Comparison of ENCODE assay signal across 24 cellular contexts in the genomic region with DNA sequence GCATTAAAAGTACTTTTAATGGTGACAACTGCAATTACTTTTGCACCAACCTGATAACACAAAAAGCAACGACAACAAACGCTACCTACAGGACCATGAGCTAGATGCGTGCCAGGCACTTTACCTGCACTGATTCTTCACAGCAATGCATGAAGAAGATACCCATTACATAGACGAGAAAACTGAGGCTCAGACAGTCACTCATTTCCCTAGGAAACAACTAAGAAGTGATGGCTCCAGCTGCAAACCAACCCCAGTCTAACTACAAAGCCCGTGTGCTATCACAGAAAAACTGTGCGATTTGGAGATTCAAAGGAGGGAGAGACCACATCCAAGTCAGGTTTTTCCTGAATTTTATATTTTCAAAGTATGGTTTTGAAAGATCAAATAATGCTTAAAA.
DNase-seq lines count a peak whose midpoint lies in the region; ATAC-seq, FAIRE-seq and TF ChIP-seq lines count a peak whose summit lies in the region.
"Had no signal": no experiment of that assay in that cellular context is flagged by ENCODE, and none has a peak within 500 bp of the region (broad histone marks: within the 10 kb centered on the region; RNA-seq: fewer than 3 reads in every experiment).

No MANE protein-coding gene starts in this region.

- H3K4me2 ChIP-seq in BLaER1 (peak overlapping the region; percentile 84), K562 (ENCODE audit: insufficient read depth, low read length) (no peak overlapping the region)
- H3K4me2 ChIP-seq: A549 had no signal

- H3K27ac Mint-ChIP-seq in IgD-negative memory B cell (peak overlapping the region in 2 of 3 donors; percentile 26 to 82), progenitor cell of endocrine pancreas (no peak overlapping the region)
- H3K27ac Mint-ChIP-seq in stimulated activated memory B cell treated with anti-CD40 and anti-IgM and Interleukin-4, amounts not matched to agents 10 μg/mL and 1 μg/mL and 100 μg/mL, for 72 hours = peak overlapping the region; percentile 88
- H3K27ac Mint-ChIP-seq: CD8-positive, alpha-beta T cell had no signal

- H3K9me3 Mint-ChIP-seq in IgD-negative memory B cell (peaks cover 0 to 5% (median 2%) of the 10 kb centered on the region in 3 donors), progenitor cell of endocrine pancreas (ENCODE audit: low read depth) (no peaks in the 10 kb centered on the region)
- peaks cover 3% of the 10 kb centered on the region for H3K9me3 Mint-ChIP-seq in stimulated activated memory B cell treated with anti-CD40 and anti-IgM and Interleukin-4, amounts not matched to agents 10 μg/mL and 1 μg/mL and 100 μg/mL, for 72 hours
- H3K9me3 Mint-ChIP-seq: CD8-positive, alpha-beta T cell had no signal

- TF ChIP-seq CTCF in K562 (IDR thresholded peaks at IDR 0.05 in 2 of 3, conservative IDR thresholded peaks at IDR 0.05 in 1 of 3; ENCODE audit: insufficient read depth in 2 of 3, low read depth in 1 of 3, low read length in 3 of 3) = no peak
- no peak for TF ChIP-seq CTCF in progenitor cell of endocrine pancreas (IDR thresholded peaks at IDR 0.05; ENCODE audit: unreplicated experiment)

- BruUV-seq in K562 (replicated peaks; lab: Mats Ljungman, UMichigan) = no TSS peak

- intact Hi-C loops in K562 (cut with micrococcal nuclease) = no loop called here

- H3K27me3 ChIP-seq in BLaER1 (no peaks in the 10 kb centered on the region), K562 (ENCODE audit: control insufficient read depth in 2 of 2, insufficient read depth in 2 of 2, low read length in 2 of 2) (peaks cover 0 to 10% of the 10 kb centered on the region in 2 experiments; a peak in 2 of 5 replicates)
- H3K27me3 ChIP-seq: BE2C had no signal

- H3K4me1 Mint-ChIP-seq in IgD-negative memory B cell (peaks cover 28 to 43% (median 39%) of the 10 kb centered on the region in 3 donors), progenitor cell of endocrine pancreas (ENCODE audit: low read depth) (peaks cover 2% of the 10 kb centered on the region)
- peaks cover 75% of the 10 kb centered on the region for H3K4me1 Mint-ChIP-seq in stimulated activated memory B cell treated with anti-CD40 and anti-IgM and Interleukin-4, amounts not matched to agents 10 μg/mL and 1 μg/mL and 100 μg/mL, for 72 hours

- H3K27me3 Mint-ChIP-seq in IgD-negative memory B cell (no peaks in the 10 kb centered on the region), progenitor cell of endocrine pancreas (peaks cover 31% of the 10 kb centered on the region)
- H3K27me3 Mint-ChIP-seq in stimulated activated memory B cell treated with anti-CD40 and anti-IgM and Interleukin-4, amounts not matched to agents 10 μg/mL and 1 μg/mL and 100 μg/mL, for 72 hours = no peaks in the 10 kb centered on the region

- DNase-seq in K562 (ENCODE audit: extremely low read depth in 1 of 4, low spot score in 3 of 4) (no peak), NCI-H446 (lab: John Stamatoyannopoulos, UW) (no peak), GM12891 (ENCODE audit: insufficient read length, low spot score) (no peak), progenitor cell of endocrine pancreas (ENCODE audit: low spot score, unreplicated experiment) (no peak)
- DNase-seq: 8988T; ACHN; AML-193; BE2C; Caco-2; CD4-positive, CD25-positive, alpha-beta regulatory T cell; CD8-positive, alpha-beta T cell; DMS153; DND-41; GM23248; H7; HCEC 1CT had no signal

- no peak overlapping the region for H2AFZ ChIP-seq in K562 (ENCODE audit: low read depth, low read length)
- H2AFZ ChIP-seq: GM23248 had no signal

- FAIRE-seq in K562 (lab: Jason Lieb, UNC) (no peak), GM12891 (lab: Jason Lieb, UNC) (no peak)
- FAIRE-seq: A549, G401.6, GM19239, H1 had no signal

- no peaks in the 10 kb centered on the region for H4K20me1 ChIP-seq in BLaER1
- H4K20me1 ChIP-seq in K562 (replicated peaks; ENCODE audit: control insufficient read depth, insufficient read depth, low read length) = peaks cover 8% of the 10 kb centered on the region; the same call in 1 of the 2 replicates

- no peak for TF ChIP-seq RAD21 in K562 (CRISPR knock-in tag; conservative IDR thresholded peaks at IDR 0.05 in 1 of 2, IDR thresholded peaks at IDR 0.05 in 1 of 2)

- H3K9ac ChIP-seq in BLaER1 (no peak overlapping the region), K562 (ENCODE audit: insufficient read depth in 1 of 2, low read depth in 2 of 2, low read length in 2 of 2) (no peak overlapping the region)
- H3K9ac ChIP-seq: GM23248 had no signal

- peaks cover 100% of the 10 kb centered on the region for H3K4me1 ChIP-seq in BLaER1
- H3K4me1 ChIP-seq in K562 (replicated peaks in 1 of 2; ENCODE audit: control insufficient read depth in 2 of 2, insufficient read depth in 2 of 2, low read length in 2 of 2) = no peaks in the 10 kb centered on the region
- H3K4me1 ChIP-seq: A549, Caco-2 had no signal

- POLR2A ChIA-PET in K562 (lab: Yijun Ruan, JAX) = interaction anchor here (1.5 kb wide), 1 partner anchor 9 kb away, joined by 3 read pairs; no protein-coding TSS in a partner anchor

- no peak overlapping the region for H3K27ac ChIP-seq in BLaER1
- H3K27ac ChIP-seq in K562 (ENCODE audit: extremely low read depth, low read depth, low read length) = no peak overlapping the region
- H3K27ac ChIP-seq: A549, C4-2B, GM23248 had no signal

- in situ Hi-C loops in K562 (cut with MboI) = no loop called here

- WGBS in K562 (ENCODE audit: insufficient coverage, low coverage, missing lambda C conversion rate) = 0% methylated on average over 6 of the region's 6 CpGs

- H3K4me3 ChIP-seq in BLaER1 = no peak overlapping the region
- H3K4me3 ChIP-seq in K562 = no peak overlapping the region
- H3K4me3 ChIP-seq: A549, GM23248 had no signal

- H3K36me3 Mint-ChIP-seq in IgD-negative memory B cell (no peaks in the 10 kb centered on the region), progenitor cell of endocrine pancreas (ENCODE audit: insufficient read depth) (no peaks in the 10 kb centered on the region)
- peaks cover 5% of the 10 kb centered on the region for H3K36me3 Mint-ChIP-seq in stimulated activated memory B cell treated with anti-CD40 and anti-IgM and Interleukin-4, amounts not matched to agents 10 μg/mL and 1 μg/mL and 100 μg/mL, for 72 hours
- H3K36me3 Mint-ChIP-seq: CD4-positive, CD25-positive, alpha-beta regulatory T cell; CD8-positive, alpha-beta T cell had no signal

- TF ChIP-seq EP300 in K562 (IDR thresholded peaks at IDR 0.05; ENCODE audit: low read length) = no peak

- TF ChIP-seq POLR2A in K562 (conservative IDR thresholded peaks at IDR 0.05) = no peak
- no peak for TF ChIP-seq POLR2A in GM12891 (IDR thresholded peaks at IDR 0.05; ENCODE audit: low read depth, low read length)

- CTCF ChIA-PET in K562 (lab: Yijun Ruan, JAX; ENCODE audit: low intra/inter-chr PET ratio) = no interaction called here

- H3K36me3 ChIP-seq in BLaER1 = no peaks in the 10 kb centered on the region
- H3K36me3 ChIP-seq in K562 (ENCODE audit: control insufficient read depth, insufficient read depth, low read length) = no peaks in the 10 kb centered on the region
- H3K36me3 ChIP-seq: BE2C had no signal

- H3K4me3 Mint-ChIP-seq in IgD-negative memory B cell (no peak overlapping the region), progenitor cell of endocrine pancreas (ENCODE audit: low read depth) (no peak overlapping the region)
- H3K4me3 Mint-ChIP-seq in stimulated activated memory B cell treated with anti-CD40 and anti-IgM and Interleukin-4, amounts not matched to agents 10 μg/mL and 1 μg/mL and 100 μg/mL, for 72 hours = no peak overlapping the region
- H3K4me3 Mint-ChIP-seq: CD4-positive, CD25-positive, alpha-beta regulatory T cell; CD8-positive, alpha-beta T cell had no signal

- H3K79me2 ChIP-seq in K562 (ENCODE audit: control insufficient read depth, insufficient read depth, low read length) = no peaks in the 10 kb centered on the region

- H3K9me1 ChIP-seq in K562 (ENCODE audit: control insufficient read depth, insufficient read depth, low read length) = no peaks in the 10 kb centered on the region

- H3K9me3 ChIP-seq in BLaER1 (no peaks in the 10 kb centered on the region), K562 (replicated peaks; ENCODE audit: control insufficient read depth, insufficient read depth, low read depth, low read length) (no peaks in the 10 kb centered on the region)
- H3K9me3 ChIP-seq: A549, BE2C, Caco-2 had no signal

- no peak for ATAC-seq in K562
- no peak for ATAC-seq in stimulated activated memory B cell treated with anti-CD40 and anti-IgM and Interleukin-4, amounts not matched to agents 10 μg/mL and 1 μg/mL and 100 μg/mL, for 72 hours
- ATAC-seq: A549; CD8-positive, alpha-beta T cell had no signal

TF ChIP-seq in K562, 482 proteins besides CTCF, POLR2A, EP300 and RAD21:
- TF ChIP-seq ADNP (tag; IDR thresholded peaks at IDR 0.05) (0 out of 2 replicates have a peak, but pooled peaks have one; percentile 27), NONO (IDR thresholded peaks at IDR 0.05; ENCODE audit: low read depth in 2 of 2, low read length in 1 of 2) (no peak), KDM1A (IDR thresholded peaks at IDR 0.05) (0 out of 4 replicates have a peak, but pooled peaks of 1 of the 2 experiments have one; percentile 13), RBM25 (IDR thresholded peaks at IDR 0.05; ENCODE audit: low read depth, low read length, severe bottlenecking) (peak; percentile 57), ETV5 (CRISPR knock-in tag; IDR thresholded peaks at IDR 0.05; ENCODE audit: low read depth) (no peak), HDAC3 (IDR thresholded peaks at IDR 0.05; ENCODE audit: borderline replicate concordance, partially characterized antibody) (no peak)
TF ChIP-seq in K562: peak in this region for 3.

TF ChIP-seq in GM12891, 5 proteins besides CTCF, POLR2A, EP300 and RAD21:
- no peak for TF ChIP-seq PAX5 (IDR thresholded peaks at IDR 0.05; ENCODE audit: insufficient read depth, low read length, severe bottlenecking)
- no peak for TF ChIP-seq SPI1 (IDR thresholded peaks at IDR 0.05; ENCODE audit: low read depth, low read length)
- no peak for TF ChIP-seq POLR2AphosphoS5 (IDR thresholded peaks at IDR 0.05; ENCODE audit: low read depth, low read length)
- TF ChIP-seq TAF1 (IDR thresholded peaks at IDR 0.05; ENCODE audit: low read depth, low read length) = no peak
- no peak for TF ChIP-seq POU2F2 (IDR thresholded peaks at IDR 0.05; ENCODE audit: low read depth, low read length)
TF ChIP-seq in GM12891: peak in this region for 0.
